In genomic region chr14:104968541-104969401, GRCh38 we compare ENCODE assay signal across 10 cellular contexts. TPM values are rescaled to one million over a fixed set of nuclear protein-coding genes. Genes with fewer than 3 reads are reported as not detected.
DNase-seq lines count a peak whose midpoint lies in the region; ATAC-seq and TF ChIP-seq lines count a peak whose summit lies in the region.
"Had no signal": no experiment of that assay in that cellular context is flagged by ENCODE, and none has a peak within 500 bp of the region (broad histone marks: within the 10 kb centered on the region; RNA-seq: fewer than 3 reads in every experiment).

No MANE protein-coding gene starts in this region.

- TF ChIP-seq POLR2A in breast epithelium (IDR thresholded peaks at IDR 0.05) (no peak), GM18505 (IDR thresholded peaks at IDR 0.05; ENCODE audit: borderline replicate concordance, extremely low read depth, insufficient read depth, insufficient read length) (no peak)

- peak overlapping the region; percentile 95 to 97 for H3K27ac ChIP-seq in breast epithelium
- H3K27ac ChIP-seq in lower lobe of right lung = peak overlapping the region; percentile 60

- H3K9me3 ChIP-seq in breast epithelium (no peaks in the 10 kb centered on the region), lower lobe of right lung (no peaks in the 10 kb centered on the region)

- H3K36me3 Mint-ChIP-seq in natural killer cell treated with Interleukin-12 subunit alpha and Interleukin-12 subunit beta and Interleukin-15 and Interleukin-18, amount 100 ng/mL, for 72 hours = no peaks in the 10 kb centered on the region
- H3K36me3 Mint-ChIP-seq in natural killer cell (no peaks in the 10 kb centered on the region), progenitor cell of endocrine pancreas (ENCODE audit: insufficient read depth) (no peaks in the 10 kb centered on the region)
- H3K36me3 Mint-ChIP-seq: CD4-positive, alpha-beta memory T cell had no signal

- H3K27ac Mint-ChIP-seq in natural killer cell treated with Interleukin-12 subunit alpha and Interleukin-12 subunit beta and Interleukin-15 and Interleukin-18, amount 100 ng/mL, for 72 hours = no peak overlapping the region
- no peak overlapping the region for H3K27ac Mint-ChIP-seq in natural killer cell
- no peak overlapping the region for H3K27ac Mint-ChIP-seq in progenitor cell of endocrine pancreas
- H3K27ac Mint-ChIP-seq: CD4-positive, alpha-beta memory T cell had no signal

- intact Hi-C loops in natural killer cell (cut with micrococcal nuclease) = no loop called here
- intact Hi-C loops in breast epithelium (cut with DNase I; ENCODE audit: low total_unique reads) = no loop called here
- intact Hi-C loops in lower lobe of right lung (cut with DNase I) = no loop called here

- H3K9me3 Mint-ChIP-seq in natural killer cell treated with Interleukin-12 subunit alpha and Interleukin-12 subunit beta and Interleukin-15 and Interleukin-18, amount 100 ng/mL, for 72 hours = no peaks in the 10 kb centered on the region
- H3K9me3 Mint-ChIP-seq in natural killer cell = no peaks in the 10 kb centered on the region
- H3K9me3 Mint-ChIP-seq in progenitor cell of endocrine pancreas (ENCODE audit: low read depth) = no peaks in the 10 kb centered on the region
- H3K9me3 Mint-ChIP-seq: central memory CD8-positive, alpha-beta T cell had no signal

- no peaks in the 10 kb centered on the region for H3K27me3 ChIP-seq in breast epithelium
- H3K27me3 ChIP-seq in lower lobe of right lung (ENCODE audit: low read depth) = no peaks in the 10 kb centered on the region

- no peaks in the 10 kb centered on the region for H3K36me3 ChIP-seq in breast epithelium
- no peaks in the 10 kb centered on the region for H3K36me3 ChIP-seq in lower lobe of right lung

- DNase-seq in natural killer cell treated with Interleukin-12 subunit alpha and Interleukin-12 subunit beta and Interleukin-15 and Interleukin-18, amount 100 ng/mL, for 72 hours (ENCODE audit: low spot score) = peak; percentile 42
- DNase-seq in natural killer cell (no peak), breast epithelium (ENCODE audit: low spot score in 2 of 2) (peak; percentile 67 to 82), lower lobe of right lung (peak; percentile 47), NCI-H1694 (lab: John Stamatoyannopoulos, UW) (no peak), progenitor cell of endocrine pancreas (ENCODE audit: low spot score, unreplicated experiment) (no peak)

- H3K27me3 Mint-ChIP-seq in natural killer cell treated with Interleukin-12 subunit alpha and Interleukin-12 subunit beta and Interleukin-15 and Interleukin-18, amount 100 ng/mL, for 72 hours = peaks cover 0 to 5% of the 10 kb centered on the region in 2 donors
- H3K27me3 Mint-ChIP-seq in natural killer cell (ENCODE audit: low read depth in 2 of 2) = peaks cover 0 to 8% of the 10 kb centered on the region in 2 donors
- peaks cover 8% of the 10 kb centered on the region for H3K27me3 Mint-ChIP-seq in progenitor cell of endocrine pancreas

- H3K4me1 ChIP-seq in breast epithelium = peaks cover 30 to 38% of the 10 kb centered on the region in 2 donors
- peaks cover 58% of the 10 kb centered on the region for H3K4me1 ChIP-seq in lower lobe of right lung

- H3K4me3 Mint-ChIP-seq in natural killer cell treated with Interleukin-12 subunit alpha and Interleukin-12 subunit beta and Interleukin-15 and Interleukin-18, amount 100 ng/mL, for 72 hours = no peak overlapping the region
- H3K4me3 Mint-ChIP-seq in natural killer cell (no peak overlapping the region), progenitor cell of endocrine pancreas (ENCODE audit: low read depth) (no peak overlapping the region)
- H3K4me3 Mint-ChIP-seq: CD4-positive, alpha-beta memory T cell; central memory CD8-positive, alpha-beta T cell had no signal

- ATAC-seq in natural killer cell treated with Interleukin-12 subunit alpha and Interleukin-12 subunit beta and Interleukin-15 and Interleukin-18, amount 100 ng/mL, for 72 hours = no peak
- ATAC-seq in natural killer cell = no peak
- ATAC-seq in lower lobe of right lung = no peak
- ATAC-seq in GM18505 (IDR thresholded peaks at IDR 0.05; ENCODE audit: unreplicated experiment) = no peak
- no peak for ATAC-seq in HG02981 (IDR thresholded peaks at IDR 0.05; ENCODE audit: unreplicated experiment)

- H3K4me1 Mint-ChIP-seq in natural killer cell treated with Interleukin-12 subunit alpha and Interleukin-12 subunit beta and Interleukin-15 and Interleukin-18, amount 100 ng/mL, for 72 hours (ENCODE audit: low read depth in 2 of 2) = no peaks in the 10 kb centered on the region
- H3K4me1 Mint-ChIP-seq in natural killer cell (no peaks in the 10 kb centered on the region), progenitor cell of endocrine pancreas (ENCODE audit: low read depth) (peaks cover 5% of the 10 kb centered on the region)
- H3K4me1 Mint-ChIP-seq: CD4-positive, alpha-beta memory T cell; central memory CD8-positive, alpha-beta T cell had no signal

- H3K4me3 ChIP-seq in breast epithelium (peak overlapping the region; percentile 43 to 69 (median 57)), lower lobe of right lung (peak overlapping the region; percentile 42)

- TF ChIP-seq CTCF in natural killer cell (IDR thresholded peaks at IDR 0.05) (no peak), breast epithelium (IDR thresholded peaks at IDR 0.05) (no peak), lower lobe of right lung (IDR thresholded peaks at IDR 0.05) (no peak), progenitor cell of endocrine pancreas (IDR thresholded peaks at IDR 0.05; ENCODE audit: unreplicated experiment) (no peak)

RNA-seq across cellular contexts. Expression of gene AHNAK2, which starts 9.4 kb away (rescaled TPM):
- total RNA-seq in natural killer cell treated with Interleukin-12 subunit alpha and Interleukin-12 subunit beta and Interleukin-15 and Interleukin-18, amount 100 ng/mL, for 72 hours = not detected
- total RNA-seq in natural killer cell (under 1 TPM in 1 of 3 donors, not detected in 2; 0.05 TPM), breast epithelium (10 to 100 TPM; 15.1 to 46.7 (median 19.3) TPM), lower lobe of right lung (10.8 TPM), progenitor cell of endocrine pancreas (1.1 and 1.2 TPM in 2 replicates)

RNA-seq across cellular contexts. Expression of gene CLBA1, which starts 16.8 kb away (rescaled TPM):
- total RNA-seq in natural killer cell treated with Interleukin-12 subunit alpha and Interleukin-12 subunit beta and Interleukin-15 and Interleukin-18, amount 100 ng/mL, for 72 hours = 1 to 10 TPM; 1.2 to 1.5 TPM
- 1 to 10 TPM; 1.2 to 1.8 (median 1.3) TPM for total RNA-seq in natural killer cell
- total RNA-seq in breast epithelium = 10 to 100 TPM in 1 of 3 donors, 1 to 10 TPM in 2; 4.5 to 17.0 (median 8.8) TPM
- 10.5 TPM for total RNA-seq in lower lobe of right lung
- total RNA-seq in progenitor cell of endocrine pancreas = 20.1 and 20.8 TPM in 2 replicates

RNA-seq across cellular contexts. Expression of gene PLD4, which starts 44.1 kb away (rescaled TPM):
- not detected for total RNA-seq in natural killer cell treated with Interleukin-12 subunit alpha and Interleukin-12 subunit beta and Interleukin-15 and Interleukin-18, amount 100 ng/mL, for 72 hours
- total RNA-seq in natural killer cell (1 to 10 TPM; 1.7 to 7.2 (median 2.9) TPM), breast epithelium (1 to 10 TPM in 1 of 3 donors, under 1 TPM in 1, not detected in 1; 0.33 to 4.0 TPM), lower lobe of right lung (1.2 TPM), progenitor cell of endocrine pancreas (0.05 TPM in 1 of 2 replicates, not detected in the other)
- total RNA-seq: CD4-positive, alpha-beta memory T cell had no signal

RNA-seq across cellular contexts. Expression of gene CDCA4, which starts 52.1 kb away (rescaled TPM):
- total RNA-seq in natural killer cell treated with Interleukin-12 subunit alpha and Interleukin-12 subunit beta and Interleukin-15 and Interleukin-18, amount 100 ng/mL, for 72 hours = 10 to 100 TPM; 39.9 to 71.5 TPM
- 10 to 100 TPM; 10.3 to 20.7 (median 16.6) TPM for total RNA-seq in natural killer cell
- total RNA-seq in breast epithelium = 10 to 100 TPM in 2 of 3 donors, 1 to 10 TPM in 1; 5.1 to 10.4 (median 10.2) TPM
- total RNA-seq in lower lobe of right lung = 6.9 TPM
- total RNA-seq in progenitor cell of endocrine pancreas = 21.5 and 22.9 TPM in 2 replicates

Comparison
In these comparisons a context has a peak if more than half of its experiments do, and no peak if none do; other contexts are left out.
1. DNase-seq: peak in natural killer cell treated with Interleukin-12 subunit alpha and Interleukin-12 subunit beta and Interleukin-15 and Interleukin-18, amount 100 ng/mL, for 72 hours (single experiment), breast epithelium (2 of 2) and lower lobe of right lung (single experiment); none in natural killer cell (single experiment), NCI-H1694 (single experiment) and progenitor cell of endocrine pancreas (single experiment).